Comparison of ENCODE assay signal across 8 cellular contexts in the genomic region with DNA sequence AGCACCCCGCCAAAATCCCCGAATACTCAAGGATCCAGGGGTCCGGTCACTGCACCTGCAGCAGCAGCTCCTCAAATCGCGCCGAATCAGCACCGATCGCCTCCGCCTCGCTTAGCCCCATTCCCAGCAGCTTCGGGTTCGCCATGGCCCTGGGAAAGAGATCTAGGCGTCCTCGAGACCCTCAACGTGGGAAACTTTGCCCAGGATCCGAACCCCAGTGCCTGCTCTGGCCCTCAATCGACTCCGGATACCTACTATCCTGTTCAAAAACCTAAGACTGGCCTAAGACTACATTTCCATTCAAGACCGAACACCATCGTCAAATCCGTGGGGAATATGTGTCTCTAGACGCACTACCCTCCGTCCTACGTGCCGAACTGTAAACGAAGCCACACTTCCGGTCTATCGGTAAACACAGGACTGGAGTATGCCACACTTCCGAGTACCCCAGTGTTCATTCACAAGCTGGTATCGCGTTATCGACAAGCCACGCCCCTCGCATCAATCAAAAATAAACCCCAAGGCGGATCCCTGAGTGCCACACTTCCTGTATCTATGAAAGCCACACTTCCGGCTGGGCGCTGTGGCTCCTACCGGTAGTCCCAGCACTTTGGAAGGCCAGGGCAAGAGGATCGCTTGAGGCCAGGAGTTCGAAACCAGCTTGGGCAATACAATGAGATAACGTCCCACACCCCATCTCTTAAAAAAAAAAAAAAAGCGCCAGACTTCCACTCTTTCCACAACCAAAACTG. TPM values are rescaled to one million over a fixed set of nuclear protein-coding genes. Genes with fewer than 3 reads are reported as not detected.
DNase-seq lines count a peak whose midpoint lies in the region; TF ChIP-seq lines count a peak whose summit lies in the region.

PIH1D1 (minus strand) TSS at position 385 of the 752 bp plus-strand sequence; CDS start at position 145, 240 bp downstream.

- peak within 1 kb of the TSS; percentile 45 for H3K4me2 ChIP-seq in neural cell (ENCODE audit: low read length)

- peak; percentile 22 for TF ChIP-seq RAD21 in neural cell (conservative IDR thresholded peaks at IDR 0.05)

- TF ChIP-seq EP300 in neural cell (conservative IDR thresholded peaks at IDR 0.05; ENCODE audit: poor library complexity, severe bottlenecking) (no peak), stomach (IDR thresholded peaks at IDR 0.05) (no peak)

- WGBS in stomach, 5 donors = 0 to 1% (median 1%) methylated on average over 34 to 42 of the region's 42 CpGs

- peaks cover 9 to 60% (median 42%) of the 10 kb centered on the region in 4 donors for H3K4me1 ChIP-seq in stomach

- H3K9me3 ChIP-seq in MG63 = no peaks in the 10 kb centered on the region
- H3K9me3 ChIP-seq in neural cell (ENCODE audit: low read length) = no peaks in the 10 kb centered on the region
- H3K9me3 ChIP-seq in stomach = no peaks in the 10 kb centered on the region

- H3K4me3 ChIP-seq in H7 (ENCODE audit: insufficient read depth, low read depth, low read length) (peak within 1 kb of the TSS; percentile 93), MG63 (peak within 1 kb of the TSS; percentile 89), fibroblast of villous mesenchyme (ENCODE audit: low read depth, low read length) (peak within 1 kb of the TSS; percentile 96), neural cell (ENCODE audit: low read length) (peak within 1 kb of the TSS; percentile 85), stomach (peak within 1 kb of the TSS; percentile 69 to 98 (median 90))

- DNase-seq in ELF-1 (ENCODE audit: low read depth, low spot score) (peak; percentile 99), H7 (peak; percentile 93), MG63 (peak; percentile 99), SHP77 treated with DMSO at 0.1 percent for 48 hours (lab: John Stamatoyannopoulos, UW) (peak; percentile 96), fibroblast of villous mesenchyme (ENCODE audit: low read depth) (peak; percentile 99), stomach (peak; percentile 98)
- peak; percentile 97 for DNase-seq in activated effector memory CD4-positive, alpha-beta T cell treated with anti-CD3 and anti-CD28 coated beads, Interleukin-2, amount 50 U/mL, for 16 hours

- H4K20me1 ChIP-seq in neural cell (ENCODE audit: insufficient read depth) = no peaks in the 10 kb centered on the region

- intact Hi-C loops in stomach (cut with DNase I; ENCODE audit: low total_unique reads) = no loop called here

- no peaks in the 10 kb centered on the region for H3K9me2 ChIP-seq in neural cell (ENCODE audit: insufficient read depth, low read length)

- peaks cover 6% of the 10 kb centered on the region for H3K79me2 ChIP-seq in neural cell (replicated peaks; ENCODE audit: insufficient read depth, low read length)

- TF ChIP-seq POLR2A in stomach (IDR thresholded peaks at IDR 0.05) = no peak

- H3K27ac ChIP-seq in neural cell (ENCODE audit: low read length) (peak within 1 kb of the TSS; percentile 99), stomach (peak within 1 kb of the TSS; percentile 94 to 99 (median 97))

- TF ChIP-seq CTCF in fibroblast of villous mesenchyme (IDR thresholded peaks at IDR 0.05; ENCODE audit: insufficient read depth, low read depth, low read length) = peak; percentile 28
- peak; percentile 55 for TF ChIP-seq CTCF in neural cell (IDR thresholded peaks at IDR 0.05; ENCODE audit: poor library complexity, severe bottlenecking)
- peak in 1 of 7 experiments; percentile 20 for TF ChIP-seq CTCF in stomach (IDR thresholded peaks at IDR 0.05)

- H2AFZ ChIP-seq in neural cell (ENCODE audit: low read depth, low read length) = peak within 1 kb of the TSS; percentile 94

- H3F3A ChIP-seq in neural cell (ENCODE audit: insufficient read depth, low read length, poor library complexity, severe bottlenecking) = peaks cover 5% of the 10 kb centered on the region

- no peaks in the 10 kb centered on the region for H3K27me3 ChIP-seq in H7 (ENCODE audit: control insufficient read depth, insufficient read depth, low read length)
- no peaks in the 10 kb centered on the region for H3K27me3 ChIP-seq in MG63
- no peaks in the 10 kb centered on the region for H3K27me3 ChIP-seq in neural cell (ENCODE audit: insufficient read depth, low read depth, low read length)
- H3K27me3 ChIP-seq in stomach = no peaks in the 10 kb centered on the region

- H3K36me3 ChIP-seq in H7 (replicated peaks; ENCODE audit: control insufficient read depth, insufficient read depth, low read length) = peaks cover 6% of the 10 kb centered on the region
- peaks cover 43% of the 10 kb centered on the region for H3K36me3 ChIP-seq in MG63
- no peaks in the 10 kb centered on the region for H3K36me3 ChIP-seq in neural cell (ENCODE audit: insufficient read depth, low read length)
- peaks cover 6 to 37% (median 33%) of the 10 kb centered on the region in 4 donors for H3K36me3 ChIP-seq in stomach

- peak within 1 kb of the TSS; percentile 91 for H3K9ac ChIP-seq in neural cell (ENCODE audit: low read length)

TF ChIP-seq in neural cell, 6 proteins besides CTCF, POLR2A, EP300 and RAD21:
- TF ChIP-seq MXI1 (conservative IDR thresholded peaks at IDR 0.05; ENCODE audit: poor library complexity, severe bottlenecking) (peak; percentile 86), SMC3 (conservative IDR thresholded peaks at IDR 0.05; ENCODE audit: poor library complexity) (peak; percentile 33), POLR2AphosphoS5 (IDR thresholded peaks at IDR 0.05) (peak; percentile 97), REST (IDR thresholded peaks at IDR 0.05; ENCODE audit: borderline replicate concordance) (peak; percentile 54), EZH2 (IDR thresholded peaks at IDR 0.05; ENCODE audit: borderline replicate concordance, insufficient read depth, low read length, poor library complexity, severe bottlenecking) (no peak), TAF1 (IDR thresholded peaks at IDR 0.05; ENCODE audit: low read depth) (no peak)

RNA-seq across cellular contexts. Expression of gene PIH1D1, which starts in this region (rescaled TPM):
- total RNA-seq in H7 (2014; rRNA removed; shearing (Covaris generic)) = 172 and 194 TPM in 2 replicates
- total RNA-seq in MG63 (2014; rRNA removed; shearing (Covaris generic); ENCODE audit: low replicate concordance) = 121 and 144 TPM in 2 replicates
- 91.1 and 107 TPM in 2 replicates for total RNA-seq in fibroblast of villous mesenchyme
- 132 and 145 TPM in 2 replicates for polyA plus RNA-seq in neural cell
- 46.8 and 56.0 TPM in 2 replicates for polyA minus RNA-seq in neural cell
- total RNA-seq in stomach = 100 to 1,000 TPM in 1 of 5 donors, 10 to 100 TPM in 4; 58.9 to 193 (median 70.7) TPM
- 100 to 1,000 TPM in 2 of 3 donors, 10 to 100 TPM in 1; 94.5 to 110 (median 108) TPM for polyA plus RNA-seq in stomach

Comparison
In these comparisons a context has a peak if more than half of its experiments do, and no peak if none do; other contexts are left out.
1. Peak in every context shown above with its lines: DNase-seq, H3K4me3 ChIP-seq and H3K27ac ChIP-seq.